8 cellular contexts compared by ENCODE assay signal in genomic region chr19:47790398-47790814, GRCh38. TPM values are rescaled to one million over a fixed set of nuclear protein-coding genes. Genes with fewer than 3 reads are reported as not detected.
DNase-seq lines count a peak whose midpoint lies in the region; ATAC-seq and TF ChIP-seq lines count a peak whose summit lies in the region.

No MANE protein-coding gene starts in this region.

- H3T11ph ChIP-seq in H9 (ENCODE audit: low read length) = no peak overlapping the region

- no peaks in the 10 kb centered on the region for H3K79me1 ChIP-seq in H9 (ENCODE audit: insufficient read depth, low read depth, low read length, poor library complexity, severe bottlenecking)

- no peak overlapping the region for H4K91ac ChIP-seq in H9 (ENCODE audit: insufficient read length, low read depth, low read length)

- H3K9me3 ChIP-seq in H9 (ENCODE audit: control insufficient read depth, low read depth, low read length) = no peaks in the 10 kb centered on the region
- H3K9me3 ChIP-seq in OCI-LY3 (ENCODE audit: insufficient read depth, low read length) = peaks cover 8% of the 10 kb centered on the region; the same call in 1 of the 2 replicates
- no peaks in the 10 kb centered on the region for H3K9me3 ChIP-seq in esophagus muscularis mucosa

- H3K27me3 Mint-ChIP-seq in H9 (ENCODE audit: low read depth) (no peaks in the 10 kb centered on the region; the same call in 1 of the 2 replicates), natural killer cell (ENCODE audit: low read depth in 2 of 2) (no peaks in the 10 kb centered on the region)
- H3K27me3 Mint-ChIP-seq in stimulated activated naive B cell treated with anti-CD40 and anti-IgM and Interleukin-4, amounts not matched to agents 10 μg/mL and 1 μg/mL and 100 μg/mL, for 72 hours = peaks cover 1 to 8% of the 10 kb centered on the region in 2 donors

- peak; percentile 67 to 86 (median 80) for ATAC-seq in natural killer cell
- peak; percentile 82 to 86 for ATAC-seq in stimulated activated naive B cell treated with anti-CD40 and anti-IgM and Interleukin-4, amounts not matched to agents 10 μg/mL and 1 μg/mL and 100 μg/mL, for 72 hours (replicated peaks)
- ATAC-seq in GM19328 (IDR thresholded peaks at IDR 0.05; ENCODE audit: unreplicated experiment) = no peak

- H3K79me2 ChIP-seq in H9 (ENCODE audit: insufficient read depth, low read length) (no peaks in the 10 kb centered on the region), OCI-LY3 (ENCODE audit: low read length) (no peaks in the 10 kb centered on the region)

- H3K4me2 ChIP-seq in H9 (ENCODE audit: insufficient read depth, insufficient read length, low read length) = peak overlapping the region; percentile 13
- peak overlapping the region; percentile 54 for H3K4me2 ChIP-seq in OCI-LY3 (ENCODE audit: low read length)

- H3K27me3 ChIP-seq in H9 (ENCODE audit: insufficient read depth, low read length) (no peaks in the 10 kb centered on the region), OCI-LY3 (ENCODE audit: low read depth, low read length) (no peaks in the 10 kb centered on the region), esophagus muscularis mucosa (no peaks in the 10 kb centered on the region)

- H3K4me3 ChIP-seq in OCI-LY3 (ENCODE audit: low read length) (peak overlapping the region; percentile 32; the same call in 1 of the 2 replicates), esophagus muscularis mucosa (no peak overlapping the region)

- intact Hi-C loops in esophagus muscularis mucosa (cut with DNase I) = no loop called here
- intact Hi-C loops in natural killer cell (cut with micrococcal nuclease) = no loop called here

- H2AK5ac ChIP-seq in H9 (ENCODE audit: insufficient read length, low read length) = no peak overlapping the region

- peak overlapping the region; percentile 52 for H2BK12ac ChIP-seq in H9 (ENCODE audit: insufficient read length, low read depth, low read length)

- peaks cover 7 to 8% of the 10 kb centered on the region in 2 experiments for H3K9me3 Mint-ChIP-seq in H9
- no peaks in the 10 kb centered on the region for H3K9me3 Mint-ChIP-seq in natural killer cell
- no peaks in the 10 kb centered on the region for H3K9me3 Mint-ChIP-seq in stimulated activated naive B cell treated with anti-CD40 and anti-IgM and Interleukin-4, amounts not matched to agents 10 μg/mL and 1 μg/mL and 100 μg/mL, for 72 hours

- H2BK5ac ChIP-seq in H9 (ENCODE audit: insufficient read length, low read length) = no peak overlapping the region

- H3K27ac Mint-ChIP-seq in H9 (peak overlapping the region; percentile 64 to 92 (median 90); a peak in 4 of 7 replicates), natural killer cell (no peak overlapping the region)
- H3K27ac Mint-ChIP-seq in stimulated activated naive B cell treated with anti-CD40 and anti-IgM and Interleukin-4, amounts not matched to agents 10 μg/mL and 1 μg/mL and 100 μg/mL, for 72 hours = no peak overlapping the region

- H3K27ac ChIP-seq in H9 (ENCODE audit: insufficient read length, low read depth, low read length) (no peak overlapping the region), OCI-LY3 (ENCODE audit: low read length) (no peak overlapping the region), esophagus muscularis mucosa (replicated peaks in 1 of 4) (no peak overlapping the region)

- H4K20me1 ChIP-seq in H9 (ENCODE audit: control insufficient read depth, insufficient read depth, insufficient read length) (no peaks in the 10 kb centered on the region), OCI-LY3 (ENCODE audit: insufficient read depth, low read length) (no peaks in the 10 kb centered on the region)

- no peak overlapping the region for H3K23ac ChIP-seq in H9 (ENCODE audit: insufficient read length, low read depth, low read length)

- H3K4me3 Mint-ChIP-seq in H9 (peak overlapping the region in 1 of 2 experiments; percentile 34; a peak in 2 of 5 replicates), natural killer cell (no peak overlapping the region)
- H3K4me3 Mint-ChIP-seq in stimulated activated naive B cell treated with anti-CD40 and anti-IgM and Interleukin-4, amounts not matched to agents 10 μg/mL and 1 μg/mL and 100 μg/mL, for 72 hours = no peak overlapping the region

- H2AFZ ChIP-seq in H9 (ENCODE audit: low read length) (no peak overlapping the region), OCI-LY3 (ENCODE audit: low read depth, low read length) (0 out of 2 replicates have a peak overlapping the region, but pooled peaks have one; percentile 32)

- H3K56ac ChIP-seq in H9 (ENCODE audit: insufficient read length, low read depth, low read length) = no peak overlapping the region

- no peak overlapping the region for H4K5ac ChIP-seq in H9 (ENCODE audit: insufficient read length, low read depth, low read length)

- no peak overlapping the region for H2BK20ac ChIP-seq in H9 (ENCODE audit: low read depth, low read length, poor library complexity, severe bottlenecking)

- H3K36me3 Mint-ChIP-seq in H9 (ENCODE audit: insufficient read depth in 1 of 3, low read depth in 3 of 3) (peaks cover 5 to 14% (median 13%) of the 10 kb centered on the region in 3 experiments; a peak in 6 of 7 replicates), natural killer cell (no peaks in the 10 kb centered on the region)
- peaks cover 0 to 3% of the 10 kb centered on the region in 2 donors for H3K36me3 Mint-ChIP-seq in stimulated activated naive B cell treated with anti-CD40 and anti-IgM and Interleukin-4, amounts not matched to agents 10 μg/mL and 1 μg/mL and 100 μg/mL, for 72 hours

- H3K4me1 Mint-ChIP-seq in H9 = peaks cover 14 to 22% of the 10 kb centered on the region in 2 experiments
- H3K4me1 Mint-ChIP-seq in natural killer cell = peaks cover 0 to 4% of the 10 kb centered on the region in 2 donors
- peaks cover 5 to 12% of the 10 kb centered on the region in 2 donors for H3K4me1 Mint-ChIP-seq in stimulated activated naive B cell treated with anti-CD40 and anti-IgM and Interleukin-4, amounts not matched to agents 10 μg/mL and 1 μg/mL and 100 μg/mL, for 72 hours

- no peak overlapping the region for H3K4ac ChIP-seq in H9 (ENCODE audit: low read depth, low read length)

- no CpG with 5 or more reads among the region's 10 CpGs for WGBS in H9 (ENCODE audit: extremely low coverage, insufficient read length, low lambda C conversion rate)
- WGBS in esophagus muscularis mucosa = 18% methylated on average over 10 of the region's 10 CpGs

- DNase-seq in Ammon's horn (ENCODE audit: low spot score) (peak; percentile 79), H9 (peak; percentile 98), activated T-cell treated with anti-CD3 and anti-CD28 coated beads for 4 hours (peak; percentile 87), esophagus muscularis mucosa (ENCODE audit: extremely low spot score) (peak; percentile 95), natural killer cell (peak; percentile 72)
- DNase-seq in stimulated activated naive B cell treated with anti-CD40 and anti-IgM and Interleukin-4, amounts not matched to agents 10 μg/mL and 1 μg/mL and 100 μg/mL, for 72 hours = peak; percentile 60

- H3K4me1 ChIP-seq in H9 (ENCODE audit: insufficient read depth, low read length) (no peaks in the 10 kb centered on the region), OCI-LY3 (ENCODE audit: low read length) (peaks cover 3% of the 10 kb centered on the region; the same call in 1 of the 2 replicates), esophagus muscularis mucosa (peaks cover 0 to 31% (median 27%) of the 10 kb centered on the region in 4 donors)

- no peak overlapping the region for H3K14ac ChIP-seq in H9 (ENCODE audit: insufficient read depth, low read length)

- TF ChIP-seq EP300 in esophagus muscularis mucosa (IDR thresholded peaks at IDR 0.05) = no peak

- H3K9ac ChIP-seq in H9 (ENCODE audit: extremely low read depth, insufficient read length, low read length) = no peak overlapping the region
- H3K9ac ChIP-seq in OCI-LY3 (ENCODE audit: low read length) = no peak overlapping the region

- TF ChIP-seq CTCF in H9 (conservative IDR thresholded peaks at IDR 0.05) (peak; percentile 91), OCI-LY3 (IDR thresholded peaks at IDR 0.05; ENCODE audit: low read depth, low read length) (peak; percentile 95), esophagus muscularis mucosa (IDR thresholded peaks at IDR 0.05) (peak; percentile 69 to 92 (median 81)), natural killer cell (IDR thresholded peaks at IDR 0.05) (peak; percentile 78)

- H3K23me2 ChIP-seq in H9 (ENCODE audit: insufficient read length, low read depth, low read length, poor library complexity, severe bottlenecking) = no peaks in the 10 kb centered on the region

- no peak overlapping the region for H3K18ac ChIP-seq in H9 (ENCODE audit: insufficient read length, low read depth, low read length)

- H3K36me3 ChIP-seq in OCI-LY3 (replicated peaks; ENCODE audit: low read depth, low read length) (peaks cover 4% of the 10 kb centered on the region), esophagus muscularis mucosa (peaks cover 6 to 26% (median 18%) of the 10 kb centered on the region in 4 donors)

- H2BK15ac ChIP-seq in H9 (ENCODE audit: low read depth, low read length) = no peak overlapping the region

- no peak overlapping the region for H4K8ac ChIP-seq in H9 (replicated peaks; ENCODE audit: insufficient read length, low read depth, low read length)

- H2BK120ac ChIP-seq in H9 (ENCODE audit: low read depth, low read length, poor library complexity, severe bottlenecking) = no peak overlapping the region

- no peak for TF ChIP-seq POLR2A in esophagus muscularis mucosa (IDR thresholded peaks at IDR 0.05; ENCODE audit: low read depth)

RNA-seq across cellular contexts. Expression of gene SELENOW, which starts 11.9 kb away (rescaled TPM):
- 377 and 388 TPM in 2 replicates for total RNA-seq in H9 (2021)
- 1,000 to 10,000 TPM; 1,363 to 1,667 (median 1,434) TPM for total RNA-seq in esophagus muscularis mucosa
- total RNA-seq in natural killer cell = 100 to 1,000 TPM in 1 of 3 donors, 10 to 100 TPM in 2; 90.5 to 104 (median 97.2) TPM

RNA-seq across cellular contexts. Expression of gene TPRX1, which starts 13.9 kb away (rescaled TPM):
- total RNA-seq in H9 (2021) (not detected in 2 replicates), esophagus muscularis mucosa (not detected), natural killer cell (not detected)

RNA-seq across cellular contexts. Expression of gene CRX, which starts 31.3 kb away (rescaled TPM):
- total RNA-seq in H9 (2021) = 0.13 and 0.15 TPM in 2 replicates
- not detected for total RNA-seq in esophagus muscularis mucosa
- not detected for total RNA-seq in natural killer cell

RNA-seq across cellular contexts. Expression of gene NOP53, which starts 45.1 kb away (rescaled TPM):
- total RNA-seq in H9 (2021) = 325 and 332 TPM in 2 replicates
- 100 to 1,000 TPM; 350 to 500 (median 454) TPM for total RNA-seq in esophagus muscularis mucosa
- 100 to 1,000 TPM; 416 to 445 (median 428) TPM for total RNA-seq in natural killer cell

Comparison
In these comparisons a context has a peak if more than half of its experiments do, and no peak if none do; other contexts are left out.
1. H3K27ac Mint-ChIP-seq: peak in H9 (3 of 3); none in natural killer cell (0 of 2) and stimulated activated naive B cell treated with anti-CD40 and anti-IgM and Interleukin-4, amounts not matched to agents 10 μg/mL and 1 μg/mL and 100 μg/mL, for 72 hours (single experiment).
2. Peak in every context shown above with its lines, with median percentiles within 50 percentile points of each other: DNase-seq and CTCF ChIP-seq.